15 cellular contexts compared by ENCODE assay signal in genomic region chr2:235414422-235414821, GRCh38.
A peak's percentile ranks its signal among the peaks of the same experiment; 100 is the strongest.
DNase-seq lines count a peak whose midpoint lies in the region; ATAC-seq, FAIRE-seq and TF ChIP-seq lines count a peak whose summit lies in the region.
"Had no signal": no experiment of that assay in that cellular context is flagged by ENCODE, and none has a peak within 500 bp of the region (broad histone marks: within the 10 kb centered on the region; RNA-seq: fewer than 3 reads in every experiment).

No MANE protein-coding gene starts in this region.

- H3K27me3 ChIP-seq in right cardiac atrium (ENCODE audit: control insufficient read depth, insufficient read depth) (no peaks in the 10 kb centered on the region), tibial nerve (no peaks in the 10 kb centered on the region)
- H3K27me3 ChIP-seq: Peyer's patch had no signal

- H3K27ac ChIP-seq in right cardiac atrium (ENCODE audit: low read length) (no peak overlapping the region), tibial nerve (no peak overlapping the region)
- H3K27ac ChIP-seq: Peyer's patch, prostate gland, thoracic aorta had no signal

- no peak for TF ChIP-seq EP300 in tibial nerve (IDR thresholded peaks at IDR 0.05)

- intact Hi-C loops in right cardiac atrium (cut with DNase I), result no loop called here

- no peak for TF ChIP-seq CTCF in tibial nerve (IDR thresholded peaks at IDR 0.05)

- H3K4me1 ChIP-seq in right cardiac atrium (ENCODE audit: control insufficient read depth, insufficient read depth, low read length), result peaks cover 2% of the 10 kb centered on the region
- peaks cover 0 to 4% (median 0%) of the 10 kb centered on the region in 4 donors for H3K4me1 ChIP-seq in tibial nerve
- H3K4me1 ChIP-seq: Peyer's patch, prostate gland had no signal

- ATAC-seq in right cardiac atrium (peak; percentile 61 to 83), HG03039 (IDR thresholded peaks at IDR 0.05; ENCODE audit: unreplicated experiment) (no peak), HG03571 (IDR thresholded peaks at IDR 0.05; ENCODE audit: unreplicated experiment) (no peak)

- no peaks in the 10 kb centered on the region for H3K36me3 ChIP-seq in tibial nerve
- H3K36me3 ChIP-seq: Peyer's patch, prostate gland, thoracic aorta had no signal

- H3K9me3 ChIP-seq in right cardiac atrium (ENCODE audit: control insufficient read depth, low read length), result no peaks in the 10 kb centered on the region
- H3K9me3 ChIP-seq in tibial nerve, result no peaks in the 10 kb centered on the region
- H3K9me3 ChIP-seq: Peyer's patch, prostate gland, thoracic aorta had no signal

- WGBS in right cardiac atrium, result 63% methylated on average over 4 of the region's 4 CpGs
- WGBS in tibial nerve, 2 donors, result 94 to 96% methylated on average over 4 of the region's 4 CpGs

- FAIRE-seq in RCC 7860 (lab: Jason Lieb, UNC) (peak; percentile 55), GM12891 (lab: Jason Lieb, UNC) (no peak)
- FAIRE-seq: GM18507 had no signal

- peak; percentile 58 for DNase-seq in COR-L47 (lab: John Stamatoyannopoulos, UW)
- DNase-seq in NCI-H1694 (lab: John Stamatoyannopoulos, UW), result peak; percentile 65
- peak; percentile 26 for DNase-seq in RCC 7860 (ENCODE audit: low spot score)
- peak; percentile 55 to 79 (median 77) for DNase-seq in right cardiac atrium
- DNase-seq in GM12891 (ENCODE audit: insufficient read length, low spot score), result no peak
- no peak for DNase-seq in tibial nerve (ENCODE audit: low spot score in 2 of 2)
- DNase-seq: activated CD4-positive, CD25-positive, alpha-beta regulatory T cell; CD8-positive, alpha-beta memory T cell; kidney glomerular epithelial cell; Peyer's patch had no signal

- no peak for TF ChIP-seq POLR2A in GM12891 (IDR thresholded peaks at IDR 0.05; ENCODE audit: low read depth, low read length)
- no peak for TF ChIP-seq POLR2A in tibial nerve (IDR thresholded peaks at IDR 0.05)

- no peak overlapping the region for H3K4me3 ChIP-seq in right cardiac atrium (ENCODE audit: low read length)
- no peak overlapping the region for H3K4me3 ChIP-seq in tibial nerve
- H3K4me3 ChIP-seq: Peyer's patch, prostate gland, thoracic aorta had no signal

TF ChIP-seq in GM12891, 5 proteins besides CTCF, POLR2A, EP300 and RAD21:
- TF ChIP-seq TAF1 (IDR thresholded peaks at IDR 0.05; ENCODE audit: low read depth, low read length), result no peak
- TF ChIP-seq PAX5 (IDR thresholded peaks at IDR 0.05; ENCODE audit: insufficient read depth, low read length, severe bottlenecking), result no peak
- no peak for TF ChIP-seq POLR2AphosphoS5 (IDR thresholded peaks at IDR 0.05; ENCODE audit: low read depth, low read length)
- no peak for TF ChIP-seq SPI1 (IDR thresholded peaks at IDR 0.05; ENCODE audit: low read depth, low read length)
- no peak for TF ChIP-seq POU2F2 (IDR thresholded peaks at IDR 0.05; ENCODE audit: low read depth, low read length)

Comparison
In these comparisons a context has a peak if more than half of its experiments do, and no peak if none do; other contexts are left out.
1. DNase-seq: peak in COR-L47 (single experiment), NCI-H1694 (single experiment), RCC 7860 (single experiment) and right cardiac atrium (3 of 3); none in GM12891 (single experiment) and tibial nerve (0 of 2).
2. ATAC-seq: peak in right cardiac atrium (2 of 2); none in HG03039 (single experiment) and HG03571 (single experiment).